ENCODE assay signal across 1 cellular context in the genomic region with DNA sequence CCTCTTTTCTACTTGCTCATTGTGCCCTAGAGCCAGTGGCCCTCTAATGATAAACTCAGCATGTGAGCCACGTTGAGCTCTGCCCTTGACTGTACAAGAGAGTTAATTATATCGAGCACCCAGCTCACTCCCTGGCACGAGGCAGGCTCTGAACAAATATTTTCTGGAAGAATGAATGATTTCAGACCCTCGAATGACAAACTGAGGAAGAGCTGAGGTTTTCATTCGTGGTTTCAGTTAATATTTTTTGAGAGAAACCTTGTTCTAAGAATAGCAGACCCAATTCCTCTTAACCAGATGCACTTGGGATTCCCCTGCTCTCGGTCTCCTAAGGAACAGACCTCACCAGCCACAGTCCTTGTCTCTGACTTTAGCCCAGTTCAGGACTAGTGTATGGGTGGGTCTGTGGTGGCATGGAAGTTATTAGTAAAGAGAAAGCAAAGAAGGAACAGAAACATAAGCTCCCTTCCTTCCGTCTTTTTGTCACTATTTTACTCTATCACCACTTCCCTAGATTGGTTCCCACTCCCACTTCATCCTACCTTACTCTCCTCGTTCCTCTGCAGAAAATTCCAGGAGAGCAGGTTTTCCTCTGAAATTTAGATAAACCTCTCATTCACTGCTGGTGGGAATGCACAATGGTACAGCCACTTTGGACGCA.
TF ChIP-seq lines count a peak whose summit lies in the region.

No MANE protein-coding gene starts in this region.

TF ChIP-seq in HepG2, 621 proteins besides CTCF, POLR2A, EP300 and RAD21 (continued from another document):
- TF ChIP-seq, protein P1, sequence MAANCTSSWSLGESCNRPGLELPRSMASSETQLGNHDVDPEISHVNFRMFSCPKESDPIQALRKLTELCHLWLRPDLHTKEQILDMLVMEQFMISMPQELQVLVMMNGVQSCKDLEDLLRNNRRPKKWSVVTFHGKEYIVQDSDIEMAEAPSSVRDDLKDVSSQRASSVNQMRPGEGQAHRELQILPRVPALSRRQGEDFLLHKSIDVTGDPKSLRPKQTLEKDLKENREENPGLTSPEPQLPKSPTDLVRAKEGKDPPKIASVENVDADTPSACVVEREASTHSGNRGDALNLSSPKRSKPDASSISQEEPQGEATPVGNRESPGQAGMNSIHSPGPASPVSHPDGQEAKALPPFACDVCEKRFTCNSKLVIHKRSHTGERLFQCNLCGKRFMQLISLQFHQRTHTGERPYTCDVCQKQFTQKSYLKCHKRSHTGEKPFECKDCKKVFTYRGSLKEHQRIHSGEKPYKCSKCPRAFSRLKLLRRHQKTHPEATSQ (CRISPR knock-in tag; IDR thresholded peaks at IDR 0.05; ENCODE audit: borderline replicate concordance): no peak
- TF ChIP-seq EED (CRISPR knock-in tag; IDR thresholded peaks at IDR 0.05): no peak
